ENCODE assay signal across 2 cellular contexts in genomic region chr16:57736419-57737281, GRCh38.
TF ChIP-seq lines count a peak whose summit lies in the region.

No MANE protein-coding gene starts in this region.

TF ChIP-seq in IMR-90, 13 proteins besides CTCF, POLR2A, EP300 and RAD21:
- TF ChIP-seq CEBPB (IDR thresholded peaks at IDR 0.05; ENCODE audit: low read depth, low read length) (peak; percentile 72), BHLHE40 (IDR thresholded peaks at IDR 0.05; ENCODE audit: low read depth, low read length) (peak; percentile 42; the same call in 1 of the 2 replicates), USF2 (IDR thresholded peaks at IDR 0.05; ENCODE audit: low read depth, low read length) (peak; percentile 79), MXI1 (IDR thresholded peaks at IDR 0.05; ENCODE audit: borderline replicate concordance, low read depth, low read length) (peak; percentile 65), MAFK (IDR thresholded peaks at IDR 0.05; ENCODE audit: low read depth, low read length) (no peak)
- TF ChIP-seq, protein P1, sequence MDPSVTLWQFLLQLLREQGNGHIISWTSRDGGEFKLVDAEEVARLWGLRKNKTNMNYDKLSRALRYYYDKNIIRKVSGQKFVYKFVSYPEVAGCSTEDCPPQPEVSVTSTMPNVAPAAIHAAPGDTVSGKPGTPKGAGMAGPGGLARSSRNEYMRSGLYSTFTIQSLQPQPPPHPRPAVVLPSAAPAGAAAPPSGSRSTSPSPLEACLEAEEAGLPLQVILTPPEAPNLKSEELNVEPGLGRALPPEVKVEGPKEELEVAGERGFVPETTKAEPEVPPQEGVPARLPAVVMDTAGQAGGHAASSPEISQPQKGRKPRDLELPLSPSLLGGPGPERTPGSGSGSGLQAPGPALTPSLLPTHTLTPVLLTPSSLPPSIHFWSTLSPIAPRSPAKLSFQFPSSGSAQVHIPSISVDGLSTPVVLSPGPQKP (IDR thresholded peaks at IDR 0.05; ENCODE audit: borderline replicate concordance, low read depth, low read length) = no peak
TF ChIP-seq in IMR-90: peak in this region for 4.

TF ChIP-seq in SK-N-SH, 30 proteins besides CTCF, POLR2A, EP300 and RAD21:
- TF ChIP-seq USF2 (IDR thresholded peaks at IDR 0.05; ENCODE audit: borderline replicate concordance, low read depth, low read length) = no peak
- TF ChIP-seq, protein P2, sequence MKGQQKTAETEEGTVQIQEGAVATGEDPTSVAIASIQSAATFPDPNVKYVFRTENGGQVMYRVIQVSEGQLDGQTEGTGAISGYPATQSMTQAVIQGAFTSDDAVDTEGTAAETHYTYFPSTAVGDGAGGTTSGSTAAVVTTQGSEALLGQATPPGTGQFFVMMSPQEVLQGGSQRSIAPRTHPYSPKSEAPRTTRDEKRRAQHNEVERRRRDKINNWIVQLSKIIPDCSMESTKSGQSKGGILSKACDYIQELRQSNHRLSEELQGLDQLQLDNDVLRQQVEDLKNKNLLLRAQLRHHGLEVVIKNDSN (IDR thresholded peaks at IDR 0.05; ENCODE audit: borderline replicate concordance, low read depth) = peak; percentile 52; the same call in 1 of the 2 replicates
- TF ChIP-seq MAX (IDR thresholded peaks at IDR 0.05; ENCODE audit: low read depth) = peak; percentile 86
- TF ChIP-seq ELF1 (IDR thresholded peaks at IDR 0.05) = no peak
- 0 out of 2 replicates have a peak, but pooled peaks have one; percentile 37 for TF ChIP-seq SIN3A (IDR thresholded peaks at IDR 0.05; ENCODE audit: borderline replicate concordance, low read depth, low read length)
- peak; percentile 93 for TF ChIP-seq MXI1 (IDR thresholded peaks at IDR 0.05; ENCODE audit: low read depth, low read length)
